Comparison of ENCODE assay signal across 8 cellular contexts in genomic region chr2:87075054-87075790, GRCh38. TPM values are rescaled to one million over a fixed set of nuclear protein-coding genes. Genes with fewer than 3 reads are reported as not detected.
DNase-seq lines count a peak whose midpoint lies in the region; ATAC-seq, FAIRE-seq and TF ChIP-seq lines count a peak whose summit lies in the region.
"Not testable (repeated sequence)": the region's sequence is repeated elsewhere in the genome, so short reads cannot be mapped to it uniquely, and the experiment has no call there.

No MANE protein-coding gene starts in this region.

- H3K4me3 ChIP-seq in SK-N-MC (peak overlapping the region; percentile 78), H1 (ENCODE audit: extremely low read depth in 1 of 4, insufficient read depth in 2 of 4, low read depth in 3 of 4, low read length in 4 of 4) (peak overlapping the region; percentile 47 to 78 (median 58)), retinal pigment epithelial cell (ENCODE audit: low read length) (peak overlapping the region; percentile 55), tibial artery (peak overlapping the region; percentile 59 to 84)

- not testable (repeated sequence) for H2BK5ac ChIP-seq in H1 (ENCODE audit: low read depth, low read length)

- H3K4me1 Mint-ChIP-seq in activated T-helper 17 cell treated with anti-CD3 and anti-CD28 coated beads, Interleukin-2, amount 50 U/mL, for 72 hours: not testable (repeated sequence)

- not testable (repeated sequence) for H2AK5ac ChIP-seq in H1 (ENCODE audit: low read depth, low read length)

- not testable (repeated sequence) for H2AFZ ChIP-seq in H1 (ENCODE audit: low read length)

- peaks cover 0 to 23% of the 10 kb centered on the region in 2 experiments; a peak in 2 of 4 replicates for H3K79me2 ChIP-seq in H1 (ENCODE audit: control insufficient read depth in 1 of 2, insufficient read depth in 2 of 2, low read length in 2 of 2)

- H3K23ac ChIP-seq in H1 (ENCODE audit: insufficient read length): not testable (repeated sequence)

- TF ChIP-seq CTCF in H1 (IDR thresholded peaks at IDR 0.05; ENCODE audit: control extremely low read depth in 1 of 3, insufficient read depth in 1 of 3, low read depth in 1 of 3, low read length in 3 of 3); retinal pigment epithelial cell (conservative IDR thresholded peaks at IDR 0.05; ENCODE audit: low read depth, low read length); tibial artery (IDR thresholded peaks at IDR 0.05): not testable (repeated sequence)

- peak overlapping the region; percentile 85 for H3K4me3 Mint-ChIP-seq in activated T-helper 17 cell treated with anti-CD3 and anti-CD28 coated beads, Interleukin-2, amount 50 U/mL, for 72 hours

- H4K91ac ChIP-seq in H1 (replicated peaks; ENCODE audit: insufficient read length, low read length): not testable (repeated sequence)

- H3K27me3 Mint-ChIP-seq in activated T-helper 17 cell treated with anti-CD3 and anti-CD28 coated beads, Interleukin-2, amount 50 U/mL, for 72 hours: not testable (repeated sequence)

- not testable (repeated sequence) for H2BK12ac ChIP-seq in H1 (ENCODE audit: low read depth, low read length)

- H4K8ac ChIP-seq in H1 (ENCODE audit: extremely low read depth, insufficient read depth, low read length): not testable (repeated sequence)

- not testable (repeated sequence) for H3K9me3 ChIP-seq in SK-N-MC (ENCODE audit: low read depth, low read length); H1 (ENCODE audit: insufficient read depth in 2 of 2, low read depth in 1 of 2, low read length in 1 of 2); tibial artery

- not testable (repeated sequence) for H3K36me3 Mint-ChIP-seq in activated T-helper 17 cell treated with anti-CD3 and anti-CD28 coated beads, Interleukin-2, amount 50 U/mL, for 72 hours (ENCODE audit: low read depth)

- not testable (repeated sequence) for H4K5ac ChIP-seq in H1 (ENCODE audit: insufficient read length, low read depth, low read length)

- not testable (repeated sequence) for H3K23me2 ChIP-seq in H1 (ENCODE audit: low read depth, low read length)

- peak; percentile 7 for ATAC-seq in HG02759 (IDR thresholded peaks at IDR 0.05; ENCODE audit: unreplicated experiment)
- ATAC-seq in activated T-helper 17 cell treated with anti-CD3 and anti-CD28 coated beads, Interleukin-2, amount 50 U/mL, for 72 hours (replicated peaks): not testable (repeated sequence)

- not testable (repeated sequence) for H2BK20ac ChIP-seq in H1 (ENCODE audit: low read length)

- H3K9me3 Mint-ChIP-seq in activated T-helper 17 cell treated with anti-CD3 and anti-CD28 coated beads, Interleukin-2, amount 50 U/mL, for 72 hours: not testable (repeated sequence)

- H3K36me3 ChIP-seq in SK-N-MC (ENCODE audit: insufficient read depth, low read length); H1 (ENCODE audit: control insufficient read depth in 2 of 4, insufficient read depth in 4 of 4, low read length in 3 of 4); tibial artery: not testable (repeated sequence)

- not testable (repeated sequence) for H3K56ac ChIP-seq in H1 (replicated peaks; ENCODE audit: insufficient read length, low read depth, low read length)

- H3K27me3 ChIP-seq in H1 (replicated peaks in 1 of 4; ENCODE audit: control insufficient read depth in 3 of 4, extremely low read depth in 1 of 4, insufficient read depth in 3 of 4, low read length in 3 of 4); tibial artery: not testable (repeated sequence)

- not testable (repeated sequence) for H3K27ac ChIP-seq in SK-N-MC; H1 (ENCODE audit: low read depth, low read length)
- peak overlapping the region; percentile 93 to 95 for H3K27ac ChIP-seq in tibial artery

- POLR2A ChIA-PET in H1 (lab: Charles Lee; ENCODE audit: partially characterized antibody): not testable (repeated sequence)

- not testable (repeated sequence) for H3K79me1 ChIP-seq in H1 (ENCODE audit: low read depth, low read length)

- not testable (repeated sequence) for TF ChIP-seq EP300 in H1 (IDR thresholded peaks at IDR 0.05; ENCODE audit: borderline replicate concordance in 1 of 2, low read depth in 2 of 2, low read length in 2 of 2)

- CTCF ChIA-PET in H1 (lab: Charles Lee; ENCODE audit: partially characterized antibody): not testable (repeated sequence)

- H3K9ac ChIP-seq in SK-N-MC (ENCODE audit: insufficient read length) (peak overlapping the region; percentile 72), H1 (replicated peaks in 1 of 4; ENCODE audit: extremely low read depth in 1 of 4, low read depth in 3 of 4, low read length in 3 of 4) (peak overlapping the region in 2 of 4 experiments; percentile 34 to 63; a peak in 4 of 7 replicates)

- DNase-seq in GM03348 (ENCODE audit: low spot score) (peak; percentile 2), left kidney (ENCODE audit: low read depth, low spot score) (peak; percentile 55), tibial artery (peak in 1 of 2 donors; percentile 68)
- not testable (repeated sequence) for DNase-seq in SK-N-MC (ENCODE audit: low read depth, low spot score); H1 (ENCODE audit: low read depth in 1 of 2, low spot score in 2 of 2); retinal pigment epithelial cell (ENCODE audit: low read depth)

- TF ChIP-seq POLR2A in H1 (IDR thresholded peaks at IDR 0.05; ENCODE audit: control extremely low read depth in 1 of 2, low read depth in 2 of 2, low read length in 2 of 2): not testable (repeated sequence)

- H3K4me2 ChIP-seq in H1 (ENCODE audit: insufficient read depth in 1 of 2, low read depth in 2 of 2, low read length in 2 of 2): peak overlapping the region; percentile 68 to 73

- 2% methylated on average over 12 of the region's 47 CpGs; no CpG with 5 or more reads in 1 of the 2 experiments for WGBS in H1 (ENCODE audit: extremely low coverage in 1 of 2, insufficient coverage in 1 of 2, insufficient read length in 1 of 2, insufficient replicate concordance in 2 of 2, low coverage in 1 of 2, low lambda C conversion rate in 2 of 2, missing lambda C conversion rate in 1 of 2), 2 experiments

- H2BK15ac ChIP-seq in H1 (ENCODE audit: low read length): not testable (repeated sequence)

- FAIRE-seq in H1 (lab: Jason Lieb, UNC): not testable (repeated sequence)

- not testable (repeated sequence) for H3K14ac ChIP-seq in H1 (ENCODE audit: insufficient read length)

- not testable (repeated sequence) for H2BK120ac ChIP-seq in H1 (replicated peaks; ENCODE audit: low read depth, low read length)

- not testable (repeated sequence) for H3K18ac ChIP-seq in H1 (ENCODE audit: extremely low read depth, low read length)

- intact Hi-C loops in tibial artery (cut with DNase I; ENCODE audit: low total_unique reads): not testable (repeated sequence)

- peak overlapping the region; percentile 75 for H3K27ac Mint-ChIP-seq in activated T-helper 17 cell treated with anti-CD3 and anti-CD28 coated beads, Interleukin-2, amount 50 U/mL, for 72 hours

- H4K20me1 ChIP-seq in H1 (replicated peaks in 1 of 2; ENCODE audit: control insufficient read depth in 1 of 2, insufficient read depth in 2 of 2, low read length in 2 of 2): not testable (repeated sequence)

- not testable (repeated sequence) for H3K4me1 ChIP-seq in H1 (replicated peaks in 1 of 4; ENCODE audit: control insufficient read depth in 3 of 4, insufficient read depth in 4 of 4, low read length in 3 of 4); tibial artery

- not testable (repeated sequence) for H3K4ac ChIP-seq in H1 (replicated peaks; ENCODE audit: insufficient read length, low read depth, low read length)

- TF ChIP-seq RAD21 in H1 (IDR thresholded peaks at IDR 0.05 in 1 of 2, conservative IDR thresholded peaks at IDR 0.05 in 1 of 2; ENCODE audit: low read depth in 2 of 2, low read length in 2 of 2): not testable (repeated sequence)

RNA-seq across cellular contexts. Expression of gene PLGLB1, which starts 53.6 kb away (rescaled TPM):
- total RNA-seq in activated T-helper 17 cell treated with anti-CD3 and anti-CD28 coated beads, Interleukin-2, amount 50 U/mL, for 72 hours: 1 to 10 TPM; 1.8 to 2.4 TPM
- total RNA-seq in H1 (2021; fragmentation: NEBNext Ultra II Directional; extraction: Animal tissue kit (Norgen Biotek cat#: 25700)): 0.54 TPM in 1 of 2 replicates, not detected in the other
- 0.14 TPM in 2 replicates for polyA plus RNA-seq in H1 (2011; rRNA removed)
- polyA plus RNA-seq in H1 (2011; cell fraction: cytosol; rRNA removed): 0.21 TPM
- not detected for polyA plus RNA-seq in H1 (2011; cell fraction: nucleus; rRNA removed)
- 0.41 TPM in 2 of 4 replicates, not detected in the others for polyA plus RNA-seq in H1 (2012, experiment 1 of 2)
- not detected for polyA plus RNA-seq in H1 (2012, experiment 2 of 2)
- polyA plus RNA-seq in H1 (2013, experiment 1 of 2): 0.43 TPM
- 0.29 TPM for polyA plus RNA-seq in H1 (2013, experiment 2 of 2)
- polyA minus RNA-seq in H1 (2011; rRNA and poly(A)+ RNA removed): 0.07 TPM in 1 of 2 replicates, not detected in the other
- not detected for polyA minus RNA-seq in H1 (2011; cell fraction: cytosol; rRNA and poly(A)+ RNA removed)
- polyA minus RNA-seq in H1 (2011; cell fraction: nucleus; rRNA and poly(A)+ RNA removed): 0.90 TPM
